18 cellular contexts compared by ENCODE assay signal in genomic region chr2:100647709-100648108, GRCh38.
"Had no signal": no experiment of that assay in that cellular context is flagged by ENCODE, and none has a peak within 500 bp of the region (broad histone marks: within the 10 kb centered on the region; RNA-seq: fewer than 3 reads in every experiment).

No MANE protein-coding gene starts in this region.

- H3K36me3 ChIP-seq: heart left ventricle, right lobe of liver, suprapubic skin, tibial artery, upper lobe of right lung, vagina had no signal

- ATAC-seq: heart left ventricle; naive thymus-derived CD4-positive, alpha-beta T cell; psoas muscle; right lobe of liver; stimulated activated effector memory CD8-positive, alpha-beta T cell treated with anti-CD3 and anti-CD28 coated beads, Interleukin-12 subunit alpha, Interleukin-12 subunit beta, amount 100 ng/mL, for 72 hours; stimulated activated naive CD8-positive, alpha-beta T cell treated with anti-CD3 and anti-CD28 coated beads, Interleukin-15, Interleukin-2, amounts not matched to agents 100 U/mL and 50 U/mL, for 24 hours; upper lobe of right lung had no signal

- H3K27ac Mint-ChIP-seq: nephron progenitor cell; stimulated activated effector memory CD8-positive, alpha-beta T cell treated with anti-CD3 and anti-CD28 coated beads, Interleukin-12 subunit alpha, Interleukin-12 subunit beta, amount 100 ng/mL, for 72 hours had no signal

- DNase-seq: effector CD4-positive, alpha-beta T cell; heart left ventricle; hippocampal formation; kidney glomerular epithelial cell; mesendoderm; naive thymus-derived CD4-positive, alpha-beta T cell; nephron progenitor cell; psoas muscle; retina; right lobe of liver; stimulated activated CD4-positive, alpha-beta T cell treated with anti-CD3 and anti-CD28 coated beads, Interleukin-4, amount 100 ng/mL, for 1 hour; stimulated activated CD8-positive, alpha-beta memory T cell treated with anti-CD3 and anti-CD28 coated beads, Interleukin-4, amount 100 ng/mL, for 48 hours; stimulated activated naive CD8-positive, alpha-beta T cell treated with anti-CD3 and anti-CD28 coated beads, Interleukin-15, Interleukin-2, amounts not matched to agents 100 U/mL and 50 U/mL, for 24 hours; tibial artery; upper lobe of right lung had no signal

- H3K9me3 ChIP-seq: psoas muscle, right lobe of liver, suprapubic skin, upper lobe of right lung, vagina had no signal

- H3K27ac ChIP-seq: heart left ventricle, psoas muscle, right lobe of liver, suprapubic skin, tibial artery, upper lobe of right lung, vagina had no signal

- H3K4me3 ChIP-seq: heart left ventricle, psoas muscle, right lobe of liver, suprapubic skin, tibial artery, upper lobe of right lung, vagina had no signal

- H3K36me3 Mint-ChIP-seq: stimulated activated effector memory CD8-positive, alpha-beta T cell treated with anti-CD3 and anti-CD28 coated beads, Interleukin-12 subunit alpha, Interleukin-12 subunit beta, amount 100 ng/mL, for 72 hours had no signal

- H3K4me1 ChIP-seq: heart left ventricle, psoas muscle, right lobe of liver, suprapubic skin, tibial artery, upper lobe of right lung, vagina had no signal

- H3K4me3 Mint-ChIP-seq: nephron progenitor cell; stimulated activated effector memory CD8-positive, alpha-beta T cell treated with anti-CD3 and anti-CD28 coated beads, Interleukin-12 subunit alpha, Interleukin-12 subunit beta, amount 100 ng/mL, for 72 hours had no signal

- H3K27me3 Mint-ChIP-seq: naive thymus-derived CD4-positive, alpha-beta T cell had no signal

- H3K27me3 ChIP-seq: heart left ventricle, right lobe of liver, suprapubic skin, upper lobe of right lung, vagina had no signal
